ENCODE assay signal across 10 cellular contexts in the genomic region with DNA sequence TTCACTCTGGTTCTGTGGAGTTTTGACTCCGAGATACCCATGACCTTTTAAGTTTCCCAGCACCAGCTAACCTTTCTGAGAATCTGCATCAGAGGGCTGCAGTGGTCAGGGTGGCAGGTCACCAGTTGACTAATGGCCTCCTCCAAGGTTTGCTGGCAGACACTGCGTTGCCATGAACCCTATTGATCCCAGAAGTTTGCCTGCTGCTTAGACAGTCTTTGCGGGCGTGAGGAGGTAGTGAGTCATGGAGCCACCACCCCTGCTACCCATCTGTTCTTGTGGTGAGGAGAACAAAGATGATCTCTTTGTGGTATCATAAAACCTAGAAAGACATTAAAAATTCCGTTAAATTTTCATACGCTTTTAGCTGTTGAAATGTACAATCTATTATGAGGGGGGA.
DNase-seq lines count a peak whose midpoint lies in the region; ATAC-seq and TF ChIP-seq lines count a peak whose summit lies in the region.
"Had no signal": no experiment of that assay in that cellular context is flagged by ENCODE, and none has a peak within 500 bp of the region (broad histone marks: within the 10 kb centered on the region; RNA-seq: fewer than 3 reads in every experiment).

No MANE protein-coding gene starts in this region.

- peaks cover 22% of the 10 kb centered on the region for H3K4me1 ChIP-seq in foreskin keratinocyte
- H3K4me1 ChIP-seq: gastroesophageal sphincter had no signal

- CTCF ChIA-PET in activated CD4-positive, alpha-beta T cell treated with anti-CD3 and anti-CD28 coated beads, Interleukin-2, amount 10 ng/mL, durations not matched to agents 7 days and 5 days (lab: Charles Lee), result interaction anchor here (0.6 to 1.3 kb wide), 2 partner anchors 10 to 188 kb away, joined by 3 read pairs; no protein-coding TSS in a partner anchor

- H3K4me1 Mint-ChIP-seq in activated CD4-positive, alpha-beta T cell treated with anti-CD3 and anti-CD28 coated beads, Interleukin-2, amount 10 ng/mL, durations not matched to agents 7 days and 5 days, result peaks cover 9% of the 10 kb centered on the region

- H3K27ac ChIP-seq in foreskin keratinocyte, result peak overlapping the region; percentile 14
- H3K27ac ChIP-seq: gastroesophageal sphincter had no signal

- DNase-seq in A172 (ENCODE audit: low spot score) (peak; percentile 82), HFF-Myc (ENCODE audit: extremely low read depth, low read depth) (peak; percentile 82), foreskin keratinocyte (peak; percentile 49 to 78), NCI-H526 (lab: John Stamatoyannopoulos, UW) (no peak), NCI-H2107 (lab: John Stamatoyannopoulos, UW) (no peak), COLO668 (lab: John Stamatoyannopoulos, UW; ENCODE audit: unreplicated experiment) (no peak)
- DNase-seq in activated CD4-positive, alpha-beta T cell treated with anti-CD3 and anti-CD28 coated beads, Interleukin-2, amount 10 ng/mL, durations not matched to agents 7 days and 5 days, result peak; percentile 20
- DNase-seq: NCI-H1092 treated with DMSO at 0.1 percent for 48 hours had no signal

- no peak for TF ChIP-seq CTCF in HFF-Myc (IDR thresholded peaks at IDR 0.05; ENCODE audit: low read depth, low read length, missing control alignments)
- TF ChIP-seq CTCF in foreskin keratinocyte (conservative IDR thresholded peaks at IDR 0.05), result no peak

- no peak overlapping the region for H3K4me3 Mint-ChIP-seq in activated CD4-positive, alpha-beta T cell treated with anti-CD3 and anti-CD28 coated beads, Interleukin-2, amount 10 ng/mL, durations not matched to agents 7 days and 5 days

- no peaks in the 10 kb centered on the region for H3K9me3 Mint-ChIP-seq in activated CD4-positive, alpha-beta T cell treated with anti-CD3 and anti-CD28 coated beads, Interleukin-2, amount 10 ng/mL, durations not matched to agents 7 days and 5 days

- H3K36me3 Mint-ChIP-seq in activated CD4-positive, alpha-beta T cell treated with anti-CD3 and anti-CD28 coated beads, Interleukin-2, amount 10 ng/mL, durations not matched to agents 7 days and 5 days (ENCODE audit: low read depth), result no peaks in the 10 kb centered on the region

- no peaks in the 10 kb centered on the region for H3K27me3 Mint-ChIP-seq in activated CD4-positive, alpha-beta T cell treated with anti-CD3 and anti-CD28 coated beads, Interleukin-2, amount 10 ng/mL, durations not matched to agents 7 days and 5 days

- ATAC-seq in foreskin keratinocyte (peak; percentile 99), GM18519 (IDR thresholded peaks at IDR 0.05; ENCODE audit: low FRiP score, unreplicated experiment) (no peak)
- ATAC-seq: gastroesophageal sphincter had no signal

- no peak overlapping the region for H3K27ac Mint-ChIP-seq in activated CD4-positive, alpha-beta T cell treated with anti-CD3 and anti-CD28 coated beads, Interleukin-2, amount 10 ng/mL, durations not matched to agents 7 days and 5 days

- H3K27me3 ChIP-seq in foreskin keratinocyte, result no peaks in the 10 kb centered on the region
- H3K27me3 ChIP-seq: gastroesophageal sphincter had no signal

- H3K4me3 ChIP-seq in HFF-Myc (replicated peaks; ENCODE audit: low read depth, low read length), result no peak overlapping the region
- H3K4me3 ChIP-seq: gastroesophageal sphincter had no signal

- POLR2A ChIA-PET in activated CD4-positive, alpha-beta T cell treated with anti-CD3 and anti-CD28 coated beads, Interleukin-2, amount 10 ng/mL, durations not matched to agents 7 days and 5 days (lab: Charles Lee), result no interaction called here

Comparison
In these comparisons a context has a peak if more than half of its experiments do, and no peak if none do; other contexts are left out.
1. DNase-seq: peak in A172 (single experiment), HFF-Myc (single experiment), activated CD4-positive, alpha-beta T cell treated with anti-CD3 and anti-CD28 coated beads, Interleukin-2, amount 10 ng/mL, durations not matched to agents 7 days and 5 days (single experiment) and foreskin keratinocyte (2 of 2); none in NCI-H526 (0 of 2), NCI-H2107 (single experiment) and COLO668 (single experiment).